ENCODE assay signal across 8 cellular contexts in genomic region chr19:57410748-57411671, GRCh38. TPM values are rescaled to one million over a fixed set of nuclear protein-coding genes. Genes with fewer than 3 reads are reported as not detected.
A peak's percentile ranks its signal among the peaks of the same experiment; 100 is the strongest.
DNase-seq lines count a peak whose midpoint lies in the region; ATAC-seq and TF ChIP-seq lines count a peak whose summit lies in the region.

Gene ZNF17, plus strand, starts transcription at chr19:57411161. Its CDS starts 2,455 bp downstream, at chr19:57413616.

- peak within 1 kb of the TSS; percentile 97 for H3K4me2 ChIP-seq in hepatocyte

- peak; percentile 58 for DNase-seq in NCI-H2029 treated with DMSO at 0.1 percent for 48 hours (lab: John Stamatoyannopoulos, UW)
- peak; percentile 85 for DNase-seq in T-helper 22 cell (ENCODE audit: low read depth)
- peak; percentile 87 for DNase-seq in astrocyte of the cerebellum (ENCODE audit: low read depth)
- peak; percentile 97 for DNase-seq in hepatocyte (ENCODE audit: low spot score)
- DNase-seq in renal cortical epithelial cell (ENCODE audit: low read depth): peak; percentile 90
- DNase-seq in aorta: peak; percentile 97 to 98

- H3K27ac ChIP-seq in hepatocyte (peak within 1 kb of the TSS; percentile 3), aorta (ENCODE audit: low read depth in 1 of 2, low read length in 2 of 2) (peak within 1 kb of the TSS in 1 of 2 donors; percentile 21)

- H3K4me3 ChIP-seq in astrocyte of the cerebellum (ENCODE audit: low read depth, low read length) (peak within 1 kb of the TSS; percentile 97), hepatocyte (peak within 1 kb of the TSS; percentile 50), aorta (ENCODE audit: low read length in 2 of 2) (peak within 1 kb of the TSS; percentile 77 to 82)

- intact Hi-C loops in aorta (cut with DNase I): loop anchor here in 1 of 2 donors (2.0 kb wide), 1 partner anchor 20 kb away; no protein-coding TSS in a partner anchor

- peak; percentile 87 for ATAC-seq in GM18508 (IDR thresholded peaks at IDR 0.05; ENCODE audit: insufficient read depth, unreplicated experiment)
- peak; percentile 98 for ATAC-seq in HG02981 (IDR thresholded peaks at IDR 0.05; ENCODE audit: unreplicated experiment)
- peak; percentile 100 for ATAC-seq in aorta (ENCODE audit: low FRiP score)

- H3K27me3 ChIP-seq in hepatocyte (no peaks in the 10 kb centered on the region), aorta (ENCODE audit: control insufficient read depth in 1 of 2, insufficient read depth in 2 of 2, low read length in 1 of 2) (no peaks in the 10 kb centered on the region)

- no peak for TF ChIP-seq CTCF in astrocyte of the cerebellum (IDR thresholded peaks at IDR 0.05; ENCODE audit: low read depth, low read length, missing control alignments)
- TF ChIP-seq CTCF in hepatocyte (IDR thresholded peaks at IDR 0.05; ENCODE audit: poor library complexity): no peak

- no peaks in the 10 kb centered on the region for H4K20me1 ChIP-seq in hepatocyte (ENCODE audit: insufficient read depth, poor library complexity, severe bottlenecking)

- WGBS in hepatocyte (ENCODE audit: low lambda C conversion rate, missing lambda C conversion rate): 4% methylated on average over 59 of the region's 59 CpGs
- WGBS in aorta, 2 donors: 1% methylated on average over 59 of the region's 59 CpGs

- H3K79me2 ChIP-seq in hepatocyte: peaks cover 31% of the 10 kb centered on the region

- no peaks in the 10 kb centered on the region for H3K9me3 ChIP-seq in hepatocyte (ENCODE audit: low read depth)
- H3K9me3 ChIP-seq in aorta (ENCODE audit: control insufficient read depth, low read length): peaks cover 12% of the 10 kb centered on the region

- H2AFZ ChIP-seq in hepatocyte: peak within 1 kb of the TSS; percentile 55

- no peaks in the 10 kb centered on the region for H3K9me2 ChIP-seq in hepatocyte (replicated peaks; ENCODE audit: insufficient read depth)

- in situ Hi-C loops in astrocyte of the cerebellum (cut with HindIII; ENCODE audit: low sequenced_read_pairs): no loop called here

- no peaks in the 10 kb centered on the region for H3K36me3 ChIP-seq in hepatocyte (replicated peaks; ENCODE audit: insufficient read depth, low read depth)
- H3K36me3 ChIP-seq in aorta (ENCODE audit: control insufficient read depth in 1 of 2, insufficient read depth in 2 of 2, low read length in 1 of 2): peaks cover 8 to 9% of the 10 kb centered on the region in 2 donors

- peaks cover 5% of the 10 kb centered on the region for H3K4me1 ChIP-seq in hepatocyte (ENCODE audit: insufficient read depth)
- H3K4me1 ChIP-seq in aorta (ENCODE audit: control insufficient read depth in 1 of 2, insufficient read depth in 2 of 2, low read length in 2 of 2): no peaks in the 10 kb centered on the region

RNA-seq across cellular contexts. Expression of gene ZNF17, which starts in this region (rescaled TPM):
- total RNA-seq in hepatocyte: 6.9 and 7.2 TPM in 2 replicates
- polyA plus RNA-seq in hepatocyte: 1.4 and 2.3 TPM in 2 replicates
- 7.6 and 19.4 TPM in 2 replicates for total RNA-seq in renal cortical epithelial cell
- 10 to 100 TPM; 15.2 to 15.8 TPM for total RNA-seq in aorta
- polyA plus RNA-seq in aorta: 1 to 10 TPM; 2.1 to 3.7 TPM
